36 cellular contexts compared by ENCODE assay signal in genomic region chr14:103096387-103096786, GRCh38. TPM values are rescaled to one million over a fixed set of nuclear protein-coding genes. Genes with fewer than 3 reads are reported as not detected.
"Had no signal": no experiment of that assay in that cellular context is flagged by ENCODE, and none has a peak within 500 bp of the region (broad histone marks: within the 10 kb centered on the region; RNA-seq: fewer than 3 reads in every experiment).

No MANE protein-coding gene starts in this region.

- H3K4me3 ChIP-seq: coronary artery, dorsolateral prefrontal cortex, gastroesophageal sphincter, ovary, transverse colon, uterus had no signal

- H3K27me3 ChIP-seq: ovary, transverse colon had no signal

- H3K27me3 Mint-ChIP-seq: progenitor cell of endocrine pancreas had no signal

- H3K36me3 ChIP-seq: brain microvascular endothelial cell, gastroesophageal sphincter, ovary, transverse colon, uterus, WERI-Rb-1 had no signal

- H3K4me1 ChIP-seq: uterus had no signal

- H3K27ac Mint-ChIP-seq: nephron progenitor cell; progenitor cell of endocrine pancreas; T-helper 1 cell treated with Interleukin-12 subunit alpha and Interleukin-12 subunit beta and Interleukin-4 antibody, amounts not matched to agents 30 μg/mL and 1 μg/mL, for 36 hours had no signal

- DNase-seq: activated CD4-positive, alpha-beta T cell treated with anti-CD3 and anti-CD28 coated beads for 48 hours; activated CD4-positive, alpha-beta T cell treated with anti-CD3 and anti-CD28 coated beads, Interleukin-2, amount 50 U/mL, for 48 hours; activated CD8-positive, alpha-beta memory T cell treated with anti-CD3 and anti-CD28 coated beads for 24 hours; activated gamma-delta T cell; activated naive CD4-positive, alpha-beta T cell treated with anti-CD3 and anti-CD28 coated beads, Interleukin-2, amount 50 U/mL, for 16 hours; amniotic stem cell; brain microvascular endothelial cell; dorsolateral prefrontal cortex; effector memory CD4-positive, alpha-beta T cell; erythroblast; hippocampal formation; left cardiac atrium; nephron progenitor cell; ovary; small intestine; stimulated activated CD4-positive, alpha-beta T cell treated with anti-CD3 and anti-CD28 coated beads, Interleukin-1b, Interleukin-23, amount 100 ng/mL, for 48 hours; stimulated activated CD4-positive, alpha-beta T cell treated with anti-CD3 and anti-CD28 coated beads, Interleukin-4, amount 100 ng/mL, for 4 hours; stimulated activated CD8-positive, alpha-beta memory T cell treated with anti-CD3 and anti-CD28 coated beads, Interleukin-4, amount 100 ng/mL, for 48 hours; stimulated activated naive CD4-positive, alpha-beta T cell; T-helper 9 cell; transverse colon; uterus; WERI-Rb-1 had no signal

- H3K27ac ChIP-seq: brain microvascular endothelial cell, coronary artery, dorsolateral prefrontal cortex, gastroesophageal sphincter, ovary, uterus, WERI-Rb-1 had no signal

- H3K9me3 ChIP-seq: gastroesophageal sphincter, ovary, transverse colon, uterus had no signal

- H3K9me3 Mint-ChIP-seq: nephron progenitor cell; T-helper 1 cell treated with Interleukin-12 subunit alpha and Interleukin-12 subunit beta and Interleukin-4 antibody, amounts not matched to agents 30 μg/mL and 1 μg/mL, for 36 hours had no signal

- H3K4me3 Mint-ChIP-seq: nephron progenitor cell; T-helper 1 cell treated with Interleukin-12 subunit alpha and Interleukin-12 subunit beta and Interleukin-4 antibody, amounts not matched to agents 30 μg/mL and 1 μg/mL, for 36 hours had no signal

RNA-seq across cellular contexts. Expression of gene EXOC3L4, which starts 1.9 kb away (rescaled TPM):
- total RNA-seq: astrocyte, lung microvascular endothelial cell, temporal lobe had no signal
- polyA plus RNA-seq: keratinocyte had no signal

RNA-seq across cellular contexts. Expression of gene LBHD2, which starts 12.4 kb away (rescaled TPM):
- total RNA-seq: astrocyte, cardiac septum, cerebellum, gastroesophageal sphincter, left ventricle myocardium superior, lung microvascular endothelial cell, progenitor cell of endocrine pancreas, renal cortical epithelial cell, sciatic nerve, temporal lobe, transverse colon, uterus had no signal
- polyA plus RNA-seq: keratinocyte, ovary, small intestine had no signal
